33 cellular contexts compared by ENCODE assay signal in the genomic region with DNA sequence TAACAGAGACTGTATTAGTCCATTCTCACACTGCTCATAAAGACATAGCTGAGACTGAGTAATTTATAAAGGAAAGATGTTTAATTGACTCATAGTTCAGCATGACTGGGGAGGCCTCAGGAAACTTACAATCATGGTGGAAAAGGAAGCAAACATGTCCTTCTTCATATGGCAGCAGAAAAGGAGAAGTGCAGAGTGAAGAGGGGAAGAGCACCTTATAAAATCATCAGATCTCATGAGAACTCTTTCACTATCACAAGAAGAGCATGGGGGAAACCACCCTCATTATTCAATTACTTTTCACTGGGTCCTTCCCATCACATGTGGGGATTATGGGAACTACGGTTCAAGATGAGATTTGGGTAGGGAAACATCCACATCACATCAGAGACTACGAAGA. TPM values are rescaled to one million over a fixed set of nuclear protein-coding genes. Genes with fewer than 3 reads are reported as not detected.
"Had no signal": no experiment of that assay in that cellular context is flagged by ENCODE, and none has a peak within 500 bp of the region (broad histone marks: within the 10 kb centered on the region; RNA-seq: fewer than 3 reads in every experiment).

No MANE protein-coding gene starts in this region.

- H3K27ac Mint-ChIP-seq: activated CD4-positive, alpha-beta memory T cell treated with anti-CD3 and anti-CD28 coated beads, Interleukin-2, amount 10 ng/mL, durations not matched to agents 7 days and 5 days; activated CD4-positive, alpha-beta T cell treated with anti-CD3 and anti-CD28 coated beads, Interleukin-2, amount 10 ng/mL, durations not matched to agents 7 days and 5 days; activated naive CD4-positive, alpha-beta T cell treated with anti-CD3 and anti-CD28 coated beads, Interleukin-2, amount 10 ng/mL, durations not matched to agents 7 days and 5 days; activated naive CD8-positive, alpha-beta T cell treated with anti-CD3 and anti-CD28 coated beads, Interleukin-2, amount 10 ng/mL, durations not matched to agents 7 days and 5 days; activated T-cell treated with anti-CD3 and anti-CD28 coated beads, Interleukin-2, amount 50 U/mL, for 24 hours; brain; natural killer cell treated with Interleukin-12 subunit alpha and Interleukin-12 subunit beta and Interleukin-15 and Interleukin-18, amount 100 ng/mL, for 72 hours; T-helper 2 cell treated with Interferon-gamma antibody and Interleukin-4, amounts not matched to agents 5 μg/mL and 100 μg/mL, for 36 hours; type B pancreatic cell; WTC11 had no signal

- H3K9me3 Mint-ChIP-seq: activated CD4-positive, alpha-beta memory T cell treated with anti-CD3 and anti-CD28 coated beads, Interleukin-2, amount 10 ng/mL, durations not matched to agents 7 days and 5 days; activated CD4-positive, alpha-beta T cell treated with anti-CD3 and anti-CD28 coated beads, Interleukin-2, amount 10 ng/mL, durations not matched to agents 7 days and 5 days; activated naive CD4-positive, alpha-beta T cell treated with anti-CD3 and anti-CD28 coated beads, Interleukin-2, amount 10 ng/mL, durations not matched to agents 7 days and 5 days; activated naive CD8-positive, alpha-beta T cell treated with anti-CD3 and anti-CD28 coated beads, Interleukin-2, amount 10 ng/mL, durations not matched to agents 7 days and 5 days; activated T-cell treated with anti-CD3 and anti-CD28 coated beads, Interleukin-2, amount 50 U/mL, for 24 hours; natural killer cell treated with Interleukin-12 subunit alpha and Interleukin-12 subunit beta and Interleukin-15 and Interleukin-18, amount 100 ng/mL, for 72 hours; T-helper 2 cell treated with Interferon-gamma antibody and Interleukin-4, amounts not matched to agents 5 μg/mL and 100 μg/mL, for 36 hours had no signal

- H3K4me3 ChIP-seq: ascending aorta, cardiac muscle cell, colonic mucosa, esophagus squamous epithelium, left ventricle myocardium inferior, lung, right atrium auricular region, spleen, thoracic aorta, uterus had no signal

- H3K36me3 ChIP-seq: ascending aorta, cardiac muscle cell, colonic mucosa, esophagus squamous epithelium, left ventricle myocardium inferior, right atrium auricular region, spleen, thoracic aorta, uterus had no signal

- FAIRE-seq: endometrium, frontal cortex had no signal

- ATAC-seq: natural killer cell treated with Interleukin-12 subunit alpha and Interleukin-12 subunit beta and Interleukin-15 and Interleukin-18, amount 100 ng/mL, for 72 hours; stimulated activated naive CD8-positive, alpha-beta T cell treated with anti-CD3 and anti-CD28 coated beads, Interleukin-15, Interleukin-2, amounts not matched to agents 100 U/mL and 50 U/mL, for 24 hours; WTC11 had no signal

- H3K4me3 Mint-ChIP-seq: activated CD4-positive, alpha-beta memory T cell treated with anti-CD3 and anti-CD28 coated beads, Interleukin-2, amount 10 ng/mL, durations not matched to agents 7 days and 5 days; activated CD4-positive, alpha-beta T cell treated with anti-CD3 and anti-CD28 coated beads, Interleukin-2, amount 10 ng/mL, durations not matched to agents 7 days and 5 days; activated naive CD4-positive, alpha-beta T cell treated with anti-CD3 and anti-CD28 coated beads, Interleukin-2, amount 10 ng/mL, durations not matched to agents 7 days and 5 days; activated naive CD8-positive, alpha-beta T cell treated with anti-CD3 and anti-CD28 coated beads, Interleukin-2, amount 10 ng/mL, durations not matched to agents 7 days and 5 days; activated T-cell treated with anti-CD3 and anti-CD28 coated beads, Interleukin-2, amount 50 U/mL, for 24 hours; brain; natural killer cell treated with Interleukin-12 subunit alpha and Interleukin-12 subunit beta and Interleukin-15 and Interleukin-18, amount 100 ng/mL, for 72 hours; T-helper 2 cell treated with Interferon-gamma antibody and Interleukin-4, amounts not matched to agents 5 μg/mL and 100 μg/mL, for 36 hours; type B pancreatic cell; WTC11 had no signal

- H3K4me1 ChIP-seq: ascending aorta, colonic mucosa had no signal

- H3K9me3 ChIP-seq: ascending aorta, colonic mucosa, esophagus squamous epithelium, thoracic aorta, uterus had no signal

- DNase-seq: activated CD4-positive, alpha-beta memory T cell treated with anti-CD3 and anti-CD28 coated beads, Interleukin-2, amount 10 ng/mL, durations not matched to agents 7 days and 5 days; activated CD4-positive, alpha-beta T cell treated with anti-CD3 and anti-CD28 coated beads for 1 hour; activated CD4-positive, alpha-beta T cell treated with anti-CD3 and anti-CD28 coated beads, Interleukin-2, amount 10 ng/mL, durations not matched to agents 7 days and 5 days; activated CD8-positive, alpha-beta memory T cell treated with anti-CD3 and anti-CD28 coated beads, Interleukin-2, amount 50 U/mL, for 48 hours; activated gamma-delta T cell; activated naive CD4-positive, alpha-beta T cell treated with anti-CD3 and anti-CD28 coated beads, Interleukin-2, amount 10 ng/mL, durations not matched to agents 7 days and 5 days; activated naive CD8-positive, alpha-beta T cell treated with anti-CD3 and anti-CD28 coated beads, Interleukin-2, amount 10 ng/mL, durations not matched to agents 7 days and 5 days; activated T-cell treated with anti-CD3 and anti-CD28 coated beads, Interleukin-2, amount 50 U/mL, for 24 hours; cerebellar nuclear complex; colonic mucosa; effector CD8-positive, alpha-beta T cell; esophagus squamous epithelium; glutamatergic neuron; islet precursor cell; left ventricle myocardium inferior; mesendoderm; spleen; stimulated activated CD4-positive, alpha-beta T cell treated with anti-CD3 and anti-CD28 coated beads, Interleukin-2, amount 100 ng/mL, for 48 hours; stimulated activated naive CD8-positive, alpha-beta T cell treated with anti-CD3 and anti-CD28 coated beads, Interleukin-15, Interleukin-2, amounts not matched to agents 100 U/mL and 50 U/mL, for 24 hours; uterus had no signal

- H3K4me1 Mint-ChIP-seq: activated CD4-positive, alpha-beta memory T cell treated with anti-CD3 and anti-CD28 coated beads, Interleukin-2, amount 10 ng/mL, durations not matched to agents 7 days and 5 days; activated CD4-positive, alpha-beta T cell treated with anti-CD3 and anti-CD28 coated beads, Interleukin-2, amount 10 ng/mL, durations not matched to agents 7 days and 5 days; activated naive CD4-positive, alpha-beta T cell treated with anti-CD3 and anti-CD28 coated beads, Interleukin-2, amount 10 ng/mL, durations not matched to agents 7 days and 5 days; activated naive CD8-positive, alpha-beta T cell treated with anti-CD3 and anti-CD28 coated beads, Interleukin-2, amount 10 ng/mL, durations not matched to agents 7 days and 5 days; WTC11 had no signal

- H3K27ac ChIP-seq: ascending aorta, cardiac muscle cell, colonic mucosa, epithelial cell of prostate, esophagus squamous epithelium, left ventricle myocardium inferior, right atrium auricular region, spleen, thoracic aorta, uterus had no signal

- H3K27me3 ChIP-seq: ascending aorta, cardiac muscle cell, colonic mucosa, esophagus squamous epithelium, right atrium auricular region, spleen, uterus had no signal

- H3K36me3 Mint-ChIP-seq: activated naive CD4-positive, alpha-beta T cell treated with anti-CD3 and anti-CD28 coated beads, Interleukin-2, amount 10 ng/mL, durations not matched to agents 7 days and 5 days; activated naive CD8-positive, alpha-beta T cell treated with anti-CD3 and anti-CD28 coated beads, Interleukin-2, amount 10 ng/mL, durations not matched to agents 7 days and 5 days; brain; natural killer cell treated with Interleukin-12 subunit alpha and Interleukin-12 subunit beta and Interleukin-15 and Interleukin-18, amount 100 ng/mL, for 72 hours; type B pancreatic cell had no signal

- H3K27me3 Mint-ChIP-seq: brain, type B pancreatic cell had no signal

RNA-seq across cellular contexts. Expression of a gene that starts 43.0 kb away (rescaled TPM):
- total RNA-seq: activated CD4-positive, alpha-beta memory T cell treated with anti-CD3 and anti-CD28 coated beads, Interleukin-2, amount 10 ng/mL, durations not matched to agents 7 days and 5 days; activated CD4-positive, alpha-beta T cell treated with anti-CD3 and anti-CD28 coated beads, Interleukin-2, amount 10 ng/mL, durations not matched to agents 7 days and 5 days; activated naive CD8-positive, alpha-beta T cell treated with anti-CD3 and anti-CD28 coated beads, Interleukin-2, amount 10 ng/mL, durations not matched to agents 7 days and 5 days; natural killer cell treated with Interleukin-12 subunit alpha and Interleukin-12 subunit beta and Interleukin-15 and Interleukin-18, amount 100 ng/mL, for 72 hours had no signal
